Comparison of ENCODE assay signal across 19 cellular contexts in genomic region chr11:134517621-134518293, GRCh38.
DNase-seq lines count a peak whose midpoint lies in the region; ATAC-seq and TF ChIP-seq lines count a peak whose summit lies in the region.
"Had no signal": no experiment of that assay in that cellular context is flagged by ENCODE, and none has a peak within 500 bp of the region (broad histone marks: within the 10 kb centered on the region; RNA-seq: fewer than 3 reads in every experiment).

No MANE protein-coding gene starts in this region.

- TF ChIP-seq CTCF in C4-2B (conservative IDR thresholded peaks at IDR 0.05) (no peak), dorsolateral prefrontal cortex (IDR thresholded peaks at IDR 0.05 in 54 of 56, conservative IDR thresholded peaks at IDR 0.05 in 2 of 56; ENCODE audit: low read depth in 1 of 56, partially characterized antibody in 56 of 56) (no peak), prostate gland (IDR thresholded peaks at IDR 0.05) (no peak), GM10266 (IDR thresholded peaks at IDR 0.05; ENCODE audit: control insufficient read depth, insufficient read depth, low read depth, missing control alignments) (no peak)

- H3K27ac ChIP-seq in C4-2B (peak overlapping the region; percentile 80), dorsolateral prefrontal cortex (no peak overlapping the region), prostate gland (peak overlapping the region in 1 of 2 donors; percentile 48)
- H3K27ac ChIP-seq: GM23248, thoracic aorta had no signal

- intact Hi-C loops in dorsolateral prefrontal cortex (cut with DNase I) (no loop called here), prostate gland (cut with DNase I) (no loop called here)

- no peaks in the 10 kb centered on the region for H3K36me3 ChIP-seq in prostate gland
- H3K36me3 ChIP-seq: thoracic aorta had no signal

- TF ChIP-seq POLR2A in prostate gland (IDR thresholded peaks at IDR 0.05), result no peak

- H3K9me3 ChIP-seq in prostate gland, result no peaks in the 10 kb centered on the region
- H3K9me3 ChIP-seq: thoracic aorta had no signal

- DNase-seq in DMS53 (lab: John Stamatoyannopoulos, UW) (peak; percentile 89), dorsolateral prefrontal cortex (peak in 7 of 10 donors; percentile 4 to 31 (median 22)), prostate gland (ENCODE audit: low spot score) (peak; percentile 53), activated gamma-delta T cell (lab: John Stamatoyannopoulos, UW) (no peak), GM10266 (ENCODE audit: extremely low spot score) (no peak)
- DNase-seq: activated CD4-positive, alpha-beta T cell treated with anti-CD3 and anti-CD28 coated beads for 1 hour; activated naive CD4-positive, alpha-beta T cell treated with Interleukin-2 at 50 U/mL for 16 hours; amniotic stem cell; cortex of kidney; DMS 273 treated with DMSO at 0.1 percent for 48 hours; GM23248; mesenchymal stem cell; naive B cell; NCI-H526 treated with DMSO at 0.1 percent for 48 hours; stimulated activated naive CD4-positive, alpha-beta T cell treated with Interleukin-2 at 50 U/mL for 16 hours; T-helper 1 cell had no signal

- no peak for ATAC-seq in GM19455 (IDR thresholded peaks at IDR 0.05; ENCODE audit: unreplicated experiment)

- 39% methylated on average over 14 of the region's 14 CpGs for WGBS in prostate gland

- no peak overlapping the region for H3K4me3 ChIP-seq in dorsolateral prefrontal cortex
- no peak overlapping the region for H3K4me3 ChIP-seq in prostate gland
- H3K4me3 ChIP-seq: GM23248, thoracic aorta had no signal

- peaks cover 7% of the 10 kb centered on the region for H3K4me1 ChIP-seq in prostate gland (replicated peaks)

- H3K27me3 ChIP-seq in dorsolateral prefrontal cortex (no peaks in the 10 kb centered on the region), prostate gland (replicated peaks; ENCODE audit: insufficient read depth) (no peaks in the 10 kb centered on the region)

Comparison
In these comparisons a context has a peak if more than half of its experiments do, and no peak if none do; other contexts are left out.
1. DNase-seq: peak in DMS53 (single experiment), dorsolateral prefrontal cortex (7 of 10) and prostate gland (single experiment); none in activated gamma-delta T cell (single experiment) and GM10266 (single experiment).